16 cellular contexts compared by ENCODE assay signal in genomic region chr2:3488768-3489448, GRCh38. TPM values are rescaled to one million over a fixed set of nuclear protein-coding genes. Genes with fewer than 3 reads are reported as not detected.
DNase-seq lines count a peak whose midpoint lies in the region; ATAC-seq, FAIRE-seq and TF ChIP-seq lines count a peak whose summit lies in the region.
"Had no signal": no experiment of that assay in that cellular context is flagged by ENCODE, and none has a peak within 500 bp of the region (broad histone marks: within the 10 kb centered on the region; RNA-seq: fewer than 3 reads in every experiment).

No MANE protein-coding gene starts in this region.

- intact Hi-C loops in pancreas (cut with DNase I) (no loop called here), PC-9 (cut with micrococcal nuclease; ENCODE audit: unreplicated experiment) (no loop called here)

- peaks cover 9% of the 10 kb centered on the region for H3K36me3 Mint-ChIP-seq in endodermal cell (ENCODE audit: low read depth)

- H3K4me3 Mint-ChIP-seq in endodermal cell = no peak overlapping the region
- H3K4me3 Mint-ChIP-seq: CD14-positive monocyte had no signal

- no peaks in the 10 kb centered on the region for H4K20me1 ChIP-seq in PC-9 (ENCODE audit: insufficient read depth)

- no peak for TF ChIP-seq POLR2A in H54 (IDR thresholded peaks at IDR 0.05; ENCODE audit: low read depth, low read length)

- H3K9ac ChIP-seq in endodermal cell (ENCODE audit: extremely low read depth, low read length, poor library complexity, severe bottlenecking) = no peak overlapping the region

- CTCF ChIA-PET in PC-9 (lab: Charles Lee) = no interaction called here

- no peak overlapping the region for H3K27ac ChIP-seq in endodermal cell (ENCODE audit: low read depth, low read length)
- H3K27ac ChIP-seq in pancreas = no peak overlapping the region
- no peak overlapping the region for H3K27ac ChIP-seq in PC-9
- H3K27ac ChIP-seq: brain microvascular endothelial cell, neutrophil, VCaP had no signal

- BruUV-seq in PC-9 (replicated peaks; lab: Mats Ljungman, UMichigan) = no TSS peak

- H3K4me3 ChIP-seq in H7 (ENCODE audit: insufficient read depth, low read depth, low read length) = no peak overlapping the region
- H3K4me3 ChIP-seq in endodermal cell (ENCODE audit: low read length) = no peak overlapping the region
- no peak overlapping the region for H3K4me3 ChIP-seq in pancreas
- no peak overlapping the region for H3K4me3 ChIP-seq in PC-9

- no peaks in the 10 kb centered on the region for H3K9me2 ChIP-seq in PC-9 (ENCODE audit: insufficient read depth)

- FAIRE-seq in pancreas (lab: Jason Lieb, UNC) (no peak), H54 (lab: Jason Lieb, UNC) (no peak)

- no peaks in the 10 kb centered on the region for H3K27me3 Mint-ChIP-seq in endodermal cell (ENCODE audit: insufficient read depth)

- DNase-seq in H7 (peak; percentile 74), NCI-H774 (lab: John Stamatoyannopoulos, UW) (peak; percentile 31), endodermal cell (peak; percentile 56), pancreas (peak in 1 of 6 donors; percentile 26), NCI-H2029 (lab: John Stamatoyannopoulos, UW) (no peak), H54 (ENCODE audit: insufficient read length, low spot score) (no peak), PC-9 (no peak)
- DNase-seq in stimulated activated CD4-positive, alpha-beta T cell treated with anti-CD3 and anti-CD28 coated beads, Interleukin-4, amount 100 ng/mL, for 24 hours = no peak
- DNase-seq: activated naive CD4-positive, alpha-beta T cell; brain microvascular endothelial cell; effector memory CD4-positive, alpha-beta T cell; GOT3 had no signal

- H3K4me1 ChIP-seq in endodermal cell (ENCODE audit: control insufficient read depth, insufficient read depth, low read length) = no peaks in the 10 kb centered on the region
- H3K4me1 ChIP-seq in pancreas = peaks cover 0 to 4% (median 0%) of the 10 kb centered on the region in 3 donors
- no peaks in the 10 kb centered on the region for H3K4me1 ChIP-seq in PC-9 (replicated peaks; ENCODE audit: insufficient read depth)

- H3K79me2 ChIP-seq in PC-9 (ENCODE audit: low read depth) = no peaks in the 10 kb centered on the region

- no peak overlapping the region for H3K27ac Mint-ChIP-seq in endodermal cell
- H3K27ac Mint-ChIP-seq: CD14-positive monocyte had no signal

- H2AFZ ChIP-seq in PC-9 = no peak overlapping the region

- TF ChIP-seq CTCF in endodermal cell (conservative IDR thresholded peaks at IDR 0.05) (no peak), pancreas (IDR thresholded peaks at IDR 0.05) (no peak), PC-9 (conservative IDR thresholded peaks at IDR 0.05) (no peak)

- peaks cover 11% of the 10 kb centered on the region for H3K9me3 Mint-ChIP-seq in endodermal cell

- no peak overlapping the region for H3K4me2 ChIP-seq in PC-9

- H3K27me3 ChIP-seq in H7 (ENCODE audit: control insufficient read depth, insufficient read depth, low read length) = no peaks in the 10 kb centered on the region
- no peaks in the 10 kb centered on the region for H3K27me3 ChIP-seq in endodermal cell (ENCODE audit: control insufficient read depth, insufficient read depth, low read length, poor library complexity, severe bottlenecking)
- H3K27me3 ChIP-seq in pancreas = no peaks in the 10 kb centered on the region
- no peaks in the 10 kb centered on the region for H3K27me3 ChIP-seq in PC-9 (ENCODE audit: insufficient read depth, low read depth)
- H3K27me3 ChIP-seq: brain microvascular endothelial cell, neutrophil had no signal

- peak; percentile 75 to 87 (median 78) for ATAC-seq in pancreas
- ATAC-seq: Panc1 had no signal

- H3K4me1 Mint-ChIP-seq in endodermal cell = peaks cover 3% of the 10 kb centered on the region

- WGBS in endodermal cell (ENCODE audit: insufficient coverage in 1 of 2, insufficient read length in 1 of 2), 2 experiments = 87 to 88% methylated on average over 11 to 19 of the region's 19 CpGs
- WGBS in pancreas, 2 donors = 38 to 40% methylated on average over 19 of the region's 19 CpGs

- H3K9me3 ChIP-seq in endodermal cell (ENCODE audit: control insufficient read depth, low read length) (no peaks in the 10 kb centered on the region), pancreas (no peaks in the 10 kb centered on the region), PC-9 (ENCODE audit: insufficient read depth, low read depth) (no peaks in the 10 kb centered on the region)
- H3K9me3 ChIP-seq: neutrophil had no signal

- POLR2A ChIA-PET in PC-9 (lab: Charles Lee; ENCODE audit: unreplicated experiment) = no interaction called here

- H3K36me3 ChIP-seq in H7 (replicated peaks; ENCODE audit: control insufficient read depth, insufficient read depth, low read length) = no peaks in the 10 kb centered on the region
- H3K36me3 ChIP-seq in endodermal cell (ENCODE audit: control insufficient read depth, insufficient read depth, low read length) = no peaks in the 10 kb centered on the region
- peaks cover 0 to 6% (median 0%) of the 10 kb centered on the region in 3 donors for H3K36me3 ChIP-seq in pancreas
- no peaks in the 10 kb centered on the region for H3K36me3 ChIP-seq in PC-9 (ENCODE audit: low read depth)
- H3K36me3 ChIP-seq: brain microvascular endothelial cell had no signal

- no peaks in the 10 kb centered on the region for H3F3A ChIP-seq in PC-9 (ENCODE audit: insufficient read depth, low read depth)

RNA-seq across cellular contexts. Expression of gene ADI1, which starts 30.4 kb away (rescaled TPM):
- total RNA-seq in H7 (2014; rRNA removed; shearing (Covaris generic)) = 19.8 and 21.0 TPM in 2 replicates
- total RNA-seq in endodermal cell (10 to 100 TPM; 27.1 to 40.1 TPM), pancreas (10 to 100 TPM in 5 of 6 donors, 1 to 10 TPM in 1; 9.9 to 26.0 (median 19.2) TPM), PC-9 (2021) (54.5 and 72.2 TPM in 2 replicates)
- polyA plus RNA-seq in endodermal cell (2013, experiment 1 of 2) = 25.3 TPM
- polyA plus RNA-seq in endodermal cell (2013, experiment 2 of 2) = 23.9 TPM
- 10 to 100 TPM; 17.8 to 29.7 TPM for polyA plus RNA-seq in pancreas

Comparison
In these comparisons a context has a peak if more than half of its experiments do, and no peak if none do; other contexts are left out.
1. DNase-seq: peak in H7 (single experiment), NCI-H774 (single experiment) and endodermal cell (single experiment); none in NCI-H2029 (single experiment), H54 (single experiment), PC-9 (0 of 2) and stimulated activated CD4-positive, alpha-beta T cell treated with anti-CD3 and anti-CD28 coated beads, Interleukin-4, amount 100 ng/mL, for 24 hours (single experiment).